ENCODE assay signal across 25 cellular contexts in the genomic region with DNA sequence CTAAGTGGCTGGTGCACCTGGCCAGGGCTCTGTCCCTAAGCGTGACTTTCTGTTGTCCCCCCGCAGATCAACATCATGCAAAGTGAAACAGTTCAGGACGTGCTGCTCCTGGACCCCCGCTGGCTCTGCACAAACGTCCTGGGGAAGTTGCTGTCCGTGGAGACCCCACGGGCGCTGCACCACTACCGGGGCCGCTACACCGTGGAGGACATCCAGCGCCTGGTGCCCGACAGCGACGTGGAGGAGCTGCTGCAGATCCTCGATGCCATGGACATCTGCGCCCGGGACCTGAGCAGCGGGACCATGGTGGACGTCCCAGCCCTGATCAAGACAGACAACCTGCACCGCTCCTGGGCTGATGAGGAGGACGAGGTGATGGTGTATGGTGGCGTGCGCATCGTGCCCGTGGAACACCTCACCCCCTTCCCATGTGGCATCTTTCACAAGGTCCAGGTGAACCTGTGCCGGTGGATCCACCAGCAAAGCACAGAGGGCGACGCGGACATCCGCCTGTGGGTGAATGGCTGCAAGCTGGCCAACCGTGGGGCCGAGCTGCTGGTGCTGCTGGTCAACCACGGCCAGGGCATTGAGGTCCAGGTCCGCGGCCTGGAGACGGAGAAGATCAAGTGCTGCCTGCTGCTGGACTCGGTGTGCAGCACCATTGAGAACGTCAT.
"Had no signal": no experiment of that assay in that cellular context is flagged by ENCODE, and none has a peak within 500 bp of the region (broad histone marks: within the 10 kb centered on the region; RNA-seq: fewer than 3 reads in every experiment).

No MANE protein-coding gene starts in this region.

- H3K9me3 ChIP-seq: MG63, SJSA1 had no signal

- H3K27ac ChIP-seq: HL-60, SJSA1, SK-N-MC had no signal

- H3K4me3 ChIP-seq: MG63, SJSA1, SK-N-MC had no signal

- H3K27me3 ChIP-seq: MG63, SJSA1 had no signal

- FAIRE-seq: HTR-8/SVneo, RCC 7860 had no signal

- DNase-seq: Karpas-422, KG1, MG63, NCI-H1092, NCI-H1105 treated with DMSO at 0.1 percent for 48 hours, NCI-H1417 treated with DMSO at 0.1 percent for 48 hours, NCI-H146, NCI-H1694 treated with DMSO at 0.1 percent for 48 hours, NCI-H1930, NCI-H2081, NCI-H2107, NCI-H226, NCI-H446, NCI-H510A, NCI-H524 treated with DMSO at 0.1 percent for 48 hours, NCI-H69, NCI-H774, Right ventricle myocardium superior, RPMI8226, SIG-M5 had no signal
